Comparison of ENCODE assay signal across 15 cellular contexts in genomic region chr5:179497636-179498365, GRCh38. TPM values are rescaled to one million over a fixed set of nuclear protein-coding genes. Genes with fewer than 3 reads are reported as not detected.
DNase-seq lines count a peak whose midpoint lies in the region; TF ChIP-seq lines count a peak whose summit lies in the region.
"Had no signal": no experiment of that assay in that cellular context is flagged by ENCODE, and none has a peak within 500 bp of the region (broad histone marks: within the 10 kb centered on the region; RNA-seq: fewer than 3 reads in every experiment).

No MANE protein-coding gene starts in this region.

- no peak overlapping the region for H4K5ac ChIP-seq in H9 (ENCODE audit: insufficient read length, low read depth, low read length)

- H3K9ac ChIP-seq in H9 (ENCODE audit: extremely low read depth, insufficient read length, low read length): no peak overlapping the region
- H3K9ac ChIP-seq: SK-N-SH had no signal

- no peak overlapping the region for H2BK5ac ChIP-seq in H9 (ENCODE audit: insufficient read length, low read length)

- H3K56ac ChIP-seq in H9 (ENCODE audit: insufficient read length, low read depth, low read length): no peak overlapping the region

- H3K79me2 ChIP-seq in ACC112 (ENCODE audit: control insufficient read depth, insufficient read depth, low read length, unreplicated experiment) (no peaks in the 10 kb centered on the region), H9 (ENCODE audit: insufficient read depth, low read length) (no peaks in the 10 kb centered on the region)

- H4K20me1 ChIP-seq in H9 (ENCODE audit: control insufficient read depth, insufficient read depth, insufficient read length): no peaks in the 10 kb centered on the region

- H3K36me3 Mint-ChIP-seq in H9 (ENCODE audit: insufficient read depth in 1 of 3, low read depth in 3 of 3): no peaks in the 10 kb centered on the region
- H3K36me3 Mint-ChIP-seq: CD4-positive, CD25-positive, alpha-beta regulatory T cell had no signal

- no peaks in the 10 kb centered on the region for H3K79me1 ChIP-seq in H9 (ENCODE audit: insufficient read depth, low read depth, low read length, poor library complexity, severe bottlenecking)

- H2BK15ac ChIP-seq in H9 (ENCODE audit: low read depth, low read length): no peak overlapping the region

- H2AFZ ChIP-seq in ACC112 (ENCODE audit: low read length, unreplicated experiment) (peak overlapping the region; percentile 38), H9 (ENCODE audit: low read length) (no peak overlapping the region)

- no peak overlapping the region for H2BK12ac ChIP-seq in H9 (ENCODE audit: insufficient read length, low read depth, low read length)

- no peaks in the 10 kb centered on the region for H3K23me2 ChIP-seq in H9 (ENCODE audit: insufficient read length, low read depth, low read length, poor library complexity, severe bottlenecking)

- H4K8ac ChIP-seq in H9 (replicated peaks; ENCODE audit: insufficient read length, low read depth, low read length): no peak overlapping the region

- no peak overlapping the region for H2BK120ac ChIP-seq in H9 (ENCODE audit: low read depth, low read length, poor library complexity, severe bottlenecking)

- peak; percentile 86 for DNase-seq in DMS 273 (lab: John Stamatoyannopoulos, UW; ENCODE audit: unreplicated experiment)
- peak; percentile 15 for DNase-seq in NCI-H446 treated with DMSO at 0.1 percent for 48 hours (lab: John Stamatoyannopoulos, UW)
- peak; percentile 25 for DNase-seq in fibroblast of peridontal ligament (ENCODE audit: extremely low read depth)
- no peak for DNase-seq in central memory CD4-positive, alpha-beta T cell
- DNase-seq in activated gamma-delta T cell treated with Interleukin-2 at 50 U/mL for 16 hours: no peak
- DNase-seq in NCI-H187 (lab: John Stamatoyannopoulos, UW): no peak
- no peak for DNase-seq in H9
- DNase-seq: Caco-2; CD4-positive, CD25-positive, alpha-beta regulatory T cell; KG1; SHP77; SK-N-SH; T-helper 1 cell had no signal

- no peak overlapping the region for H3K4ac ChIP-seq in H9 (ENCODE audit: low read depth, low read length)

- H2AK5ac ChIP-seq in H9 (ENCODE audit: insufficient read length, low read length): no peak overlapping the region

- no peaks in the 10 kb centered on the region for H3K9me3 ChIP-seq in H9 (ENCODE audit: control insufficient read depth, low read depth, low read length)
- H3K9me3 ChIP-seq: Caco-2, SK-N-SH had no signal

- no peak overlapping the region for H3K4me2 ChIP-seq in H9 (ENCODE audit: insufficient read depth, insufficient read length, low read length)
- H3K4me2 ChIP-seq: SK-N-SH had no signal

- H3K27ac Mint-ChIP-seq in H9: no peak overlapping the region
- H3K27ac Mint-ChIP-seq: B cell; CD4-positive, CD25-positive, alpha-beta regulatory T cell had no signal

- H4K91ac ChIP-seq in H9 (ENCODE audit: insufficient read length, low read depth, low read length): no peak overlapping the region

- H3T11ph ChIP-seq in H9 (ENCODE audit: low read length): no peak overlapping the region

- H3K27me3 Mint-ChIP-seq in H9 (ENCODE audit: low read depth): peaks cover 1% of the 10 kb centered on the region; the same call in 1 of the 2 replicates
- H3K27me3 Mint-ChIP-seq: CD4-positive, CD25-positive, alpha-beta regulatory T cell had no signal

- no peak overlapping the region for H3K18ac ChIP-seq in H9 (ENCODE audit: insufficient read length, low read depth, low read length)

- peaks cover 0 to 1% of the 10 kb centered on the region in 2 experiments; a peak in 3 of 5 replicates for H3K9me3 Mint-ChIP-seq in H9

- H3K4me3 ChIP-seq in ACC112 (ENCODE audit: low read depth, low read length): no peak overlapping the region

- no peak overlapping the region for H2BK20ac ChIP-seq in H9 (ENCODE audit: low read depth, low read length, poor library complexity, severe bottlenecking)

- no peaks in the 10 kb centered on the region for H3K4me1 ChIP-seq in ACC112 (ENCODE audit: control insufficient read depth, insufficient read depth, low read length, unreplicated experiment)
- H3K4me1 ChIP-seq in H9 (ENCODE audit: insufficient read depth, low read length): no peaks in the 10 kb centered on the region
- H3K4me1 ChIP-seq: Caco-2 had no signal

- no peak overlapping the region for H3K4me3 Mint-ChIP-seq in H9
- H3K4me3 Mint-ChIP-seq: B cell; CD4-positive, CD25-positive, alpha-beta regulatory T cell had no signal

- H3K27ac ChIP-seq in ACC112 (ENCODE audit: low read depth, low read length) (no peak overlapping the region), H9 (ENCODE audit: insufficient read length, low read depth, low read length) (no peak overlapping the region)

- no peak overlapping the region for H3K23ac ChIP-seq in H9 (ENCODE audit: insufficient read length, low read depth, low read length)

- H3K27me3 ChIP-seq in ACC112 (ENCODE audit: insufficient read depth, low read length) (no peaks in the 10 kb centered on the region), H9 (ENCODE audit: insufficient read depth, low read length) (no peaks in the 10 kb centered on the region)

- WGBS in H9 (ENCODE audit: extremely low coverage, insufficient read length, low lambda C conversion rate): no CpG with 5 or more reads among the region's 19 CpGs

- H3K4me1 Mint-ChIP-seq in H9: peaks cover 9 to 10% of the 10 kb centered on the region in 2 experiments; a peak in 2 of 4 replicates
- H3K4me1 Mint-ChIP-seq: CD4-positive, CD25-positive, alpha-beta regulatory T cell had no signal

- H3K14ac ChIP-seq in H9 (ENCODE audit: insufficient read depth, low read length): no peak overlapping the region

- no peaks in the 10 kb centered on the region for H3K36me3 ChIP-seq in ACC112 (ENCODE audit: insufficient read depth, low read length)

- TF ChIP-seq CTCF in H9 (conservative IDR thresholded peaks at IDR 0.05): no peak

RNA-seq across cellular contexts. Expression of gene RUFY1, which starts 52.6 kb away (rescaled TPM):
- total RNA-seq in H9 (2021): 45.7 and 47.8 TPM in 2 replicates

Comparison
In these comparisons a context has a peak if more than half of its experiments do, and no peak if none do; other contexts are left out.
1. DNase-seq: peak in DMS 273 (single experiment), NCI-H446 treated with DMSO at 0.1 percent for 48 hours (single experiment) and fibroblast of peridontal ligament (single experiment); none in central memory CD4-positive, alpha-beta T cell (single experiment), activated gamma-delta T cell treated with Interleukin-2 at 50 U/mL for 16 hours (single experiment), NCI-H187 (0 of 2) and H9 (single experiment).